In genomic region chr12:56520025-56520810, GRCh38 we compare ENCODE assay signal across 1 cellular context.
TF ChIP-seq lines count a peak whose summit lies in the region.

No MANE protein-coding gene starts in this region.

TF ChIP-seq in SK-N-SH treated with all-trans-retinoic acid at 6 μM for 48 hours, 23 proteins besides CTCF, POLR2A, EP300 and RAD21 (continued from another document):
- TF ChIP-seq CSRNP3 (CRISPR knock-in tag; IDR thresholded peaks at IDR 0.05) (no peak), ZC3H10 (CRISPR knock-in tag; IDR thresholded peaks at IDR 0.05) (no peak), OSR1 (CRISPR knock-in tag; IDR thresholded peaks at IDR 0.05) (no peak), PATZ1 (CRISPR knock-in tag; IDR thresholded peaks at IDR 0.05; ENCODE audit: borderline replicate concordance) (no peak), TSHZ2 (CRISPR knock-in tag; IDR thresholded peaks at IDR 0.05) (no peak), ZNF8 (CRISPR knock-in tag; IDR thresholded peaks at IDR 0.05) (no peak), SNAI2 (CRISPR knock-in tag; IDR thresholded peaks at IDR 0.05) (no peak), RARB (CRISPR knock-in tag; IDR thresholded peaks at IDR 0.05) (no peak), ZFP3 (CRISPR knock-in tag; IDR thresholded peaks at IDR 0.05) (no peak), ARNTL (CRISPR knock-in tag; IDR thresholded peaks at IDR 0.05; ENCODE audit: borderline replicate concordance, low read depth) (no peak), ZFP30 (CRISPR knock-in tag; IDR thresholded peaks at IDR 0.05) (no peak), ZNF565 (CRISPR knock-in tag; conservative IDR thresholded peaks at IDR 0.05; ENCODE audit: low read depth) (no peak)
TF ChIP-seq in SK-N-SH treated with all-trans-retinoic acid at 6 μM for 48 hours: peak in this region for 0.
